In the genomic region with DNA sequence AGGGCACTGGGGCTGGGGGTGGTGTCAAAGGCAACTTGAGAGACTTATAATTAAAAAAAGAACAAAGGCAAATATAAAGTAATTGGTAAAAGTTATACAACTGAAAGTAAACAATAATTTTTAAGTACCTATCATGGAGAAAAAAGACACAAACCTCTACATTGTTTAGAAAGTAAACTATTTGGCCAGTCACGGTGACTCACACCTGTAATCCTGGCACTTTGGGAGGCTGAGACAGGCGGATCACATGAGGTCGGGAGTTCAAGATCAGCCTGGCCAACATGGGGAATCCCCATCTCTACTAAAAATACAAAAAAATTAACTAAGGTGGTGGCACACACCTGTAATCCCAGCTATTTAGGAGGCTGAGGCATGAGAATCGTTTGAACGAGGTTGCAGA, we compare ENCODE assay signal across 21 cellular contexts. TPM values are rescaled to one million over a fixed set of nuclear protein-coding genes. Genes with fewer than 3 reads are reported as not detected.
DNase-seq lines count a peak whose midpoint lies in the region; ATAC-seq, FAIRE-seq and TF ChIP-seq lines count a peak whose summit lies in the region.
"Had no signal": no experiment of that assay in that cellular context is flagged by ENCODE, and none has a peak within 500 bp of the region (broad histone marks: within the 10 kb centered on the region; RNA-seq: fewer than 3 reads in every experiment).

No MANE protein-coding gene starts in this region.

- RAD21 ChIA-PET in HCT116 (lab: Charles Lee; ENCODE audit: low non-redundant PET in 1 of 2, low total read pairs in 2 of 2, uncharacterized antibody in 2 of 2, unreplicated experiment in 2 of 2), result no interaction called here

- no peak overlapping the region for H3K4me2 ChIP-seq in A549
- peak overlapping the region; percentile 10; the same call in 1 of the 2 replicates for H3K4me2 ChIP-seq in HCT116 (ENCODE audit: low read length)
- no peak overlapping the region for H3K4me2 ChIP-seq in PC-3 (ENCODE audit: low read length)
- H3K4me2 ChIP-seq: KMS-11 had no signal

- no peaks in the 10 kb centered on the region for H3K9me2 ChIP-seq in HCT116 (ENCODE audit: insufficient read depth)
- H3K9me2 ChIP-seq in PC-3 (replicated peaks; ENCODE audit: low read length), result no peaks in the 10 kb centered on the region

- H3K9ac ChIP-seq in HCT116 (ENCODE audit: low read length) (no peak overlapping the region), PC-3 (ENCODE audit: low read length) (no peak overlapping the region)
- H3K9ac ChIP-seq: KMS-11 had no signal

- DNase-seq in A549 (ENCODE audit: low read depth in 1 of 2, low spot score in 1 of 2), result no peak
- DNase-seq in HCT116 (ENCODE audit: low read depth, low spot score), result no peak
- DNase-seq in PC-3, result peak; percentile 67
- peak; percentile 41 for DNase-seq in kidney tubule cell (ENCODE audit: low spot score)
- DNase-seq in D341Med (ENCODE audit: low spot score), result no peak
- DNase-seq in HuH-7.5 (ENCODE audit: low spot score), result no peak
- no peak for DNase-seq in NCI-H1417 (lab: John Stamatoyannopoulos, UW)
- DNase-seq: Caco-2; CD8-positive, alpha-beta T cell; DMS 273 treated with DMSO at 0.1 percent for 48 hours; GOT3; H9; HFFc6 had no signal

- WGBS in A549 (ENCODE audit: missing lambda C conversion rate), result 48% methylated on average over 5 of the region's 5 CpGs

- TF ChIP-seq EP300 in A549 (IDR thresholded peaks at IDR 0.05), result no peak

- TF ChIP-seq POLR2A in A549 (IDR thresholded peaks at IDR 0.05; ENCODE audit: low read length), result no peak
- TF ChIP-seq POLR2A in HCT116 (IDR thresholded peaks at IDR 0.05; ENCODE audit: borderline replicate concordance, extremely low read depth, insufficient read depth, insufficient read length), result no peak

- CTCF ChIA-PET in A549 (lab: Yijun Ruan, JAX) (interaction anchor here (1.8 to 2.8 kb wide), 3 partner anchors 15 to 66 kb away, joined by 6 to 12 read pairs (median 10); no protein-coding TSS in a partner anchor), HCT116 (lab: Charles Lee) (interaction anchor here (1.3 kb wide), 2 partner anchors 15 to 66 kb away, joined by 3 to 4 read pairs; no protein-coding TSS in a partner anchor), PC-3 (lab: Charles Lee) (no interaction called here)

- H3K36me3 ChIP-seq in HCT116 (ENCODE audit: control insufficient read depth in 1 of 2, insufficient read depth in 2 of 2, low read length in 2 of 2), result no peaks in the 10 kb centered on the region
- H3K36me3 ChIP-seq in PC-3 (ENCODE audit: low read depth, low read length), result no peaks in the 10 kb centered on the region

- no peak overlapping the region for H3K4me3 ChIP-seq in A549
- H3K4me3 ChIP-seq in HCT116 (replicated peaks in 1 of 2; ENCODE audit: low read depth in 1 of 2, low read length in 2 of 2), result no peak overlapping the region
- H3K4me3 ChIP-seq in PC-3 (ENCODE audit: low read length), result no peak overlapping the region

- BruUV-seq in HCT116 (replicated peaks; lab: Mats Ljungman, UMichigan) (no TSS peak), PC-3 (replicated peaks; lab: Mats Ljungman, UMichigan) (no TSS peak)

- POLR2A ChIA-PET in A549 (lab: Yijun Ruan, JAX) (no interaction called here), HCT116 (lab: Charles Lee) (no interaction called here), PC-3 (lab: Charles Lee; ENCODE audit: unreplicated experiment) (no interaction called here)

- H3K79me2 ChIP-seq in HCT116 (ENCODE audit: insufficient read depth, low read length) (no peaks in the 10 kb centered on the region), PC-3 (ENCODE audit: low read length) (no peaks in the 10 kb centered on the region)

- no peaks in the 10 kb centered on the region for H3F3A ChIP-seq in PC-3 (ENCODE audit: low read length, unreplicated experiment)

- ATAC-seq in A549, result no peak
- ATAC-seq in HCT116, result peak; percentile 45; the same call in 1 of the 2 replicates
- ATAC-seq in PC-3, result peak; percentile 61
- ATAC-seq in HG03439 (IDR thresholded peaks at IDR 0.05; ENCODE audit: unreplicated experiment), result no peak
- ATAC-seq: CD8-positive, alpha-beta T cell had no signal

- intact Hi-C loops in HCT116 (cut with micrococcal nuclease) (no loop called here), PC-3 (cut with micrococcal nuclease) (no loop called here)

- H3K4me1 ChIP-seq in A549 (no peaks in the 10 kb centered on the region), HCT116 (ENCODE audit: control insufficient read depth in 1 of 2, insufficient read depth in 2 of 2, low read length in 2 of 2) (peaks cover 0 to 19% of the 10 kb centered on the region in 2 experiments; a peak in 1 of 4 replicates), PC-3 (ENCODE audit: insufficient read depth, low read length) (peaks cover 16% of the 10 kb centered on the region)
- H3K4me1 ChIP-seq: Caco-2 had no signal

- no peak for TF ChIP-seq RAD21 in A549 (conservative IDR thresholded peaks at IDR 0.05 in 1 of 2, IDR thresholded peaks at IDR 0.05 in 1 of 2)
- no peak for TF ChIP-seq RAD21 in HCT116 (IDR thresholded peaks at IDR 0.05; ENCODE audit: low read depth)

- H3K27me3 ChIP-seq in HCT116 (ENCODE audit: insufficient read depth, low read length), result no peaks in the 10 kb centered on the region
- no peaks in the 10 kb centered on the region for H3K27me3 ChIP-seq in PC-3 (ENCODE audit: low read length)

- no peak overlapping the region for H3K27ac ChIP-seq in A549
- no peak overlapping the region for H3K27ac ChIP-seq in HCT116 (ENCODE audit: low read depth, low read length)
- H3K27ac ChIP-seq in PC-3 (ENCODE audit: low read length), result no peak overlapping the region
- H3K27ac ChIP-seq: KMS-11 had no signal

- H3K9me3 ChIP-seq in A549, result no peaks in the 10 kb centered on the region
- H3K9me3 ChIP-seq in HCT116 (ENCODE audit: control insufficient read depth in 1 of 2, insufficient read depth in 1 of 2, low read depth in 1 of 2, low read length in 2 of 2), result no peaks in the 10 kb centered on the region
- H3K9me3 ChIP-seq in PC-3 (ENCODE audit: low read length), result no peaks in the 10 kb centered on the region
- H3K9me3 ChIP-seq: Caco-2 had no signal

- H4K20me1 ChIP-seq in HCT116 (ENCODE audit: insufficient read depth) (no peaks in the 10 kb centered on the region), PC-3 (ENCODE audit: low read length) (no peaks in the 10 kb centered on the region)

- H2AFZ ChIP-seq in HCT116 (ENCODE audit: low read depth, low read length, poor library complexity, severe bottlenecking), result no peak overlapping the region
- no peak overlapping the region for H2AFZ ChIP-seq in PC-3 (ENCODE audit: low read length)

- TF ChIP-seq CTCF in A549 (IDR thresholded peaks at IDR 0.05) (no peak), HCT116 (IDR thresholded peaks at IDR 0.05 in 2 of 3, conservative IDR thresholded peaks at IDR 0.05 in 1 of 3; ENCODE audit: borderline replicate concordance in 1 of 3, insufficient read depth in 1 of 3, low read depth in 2 of 3, low read length in 2 of 3) (no peak), PC-3 (conservative IDR thresholded peaks at IDR 0.05; ENCODE audit: low read depth, low read length) (no peak)

- no peak for FAIRE-seq in A549 (lab: Jason Lieb, UNC)
- FAIRE-seq: GM12891 had no signal

TF ChIP-seq in A549, 52 proteins besides CTCF, POLR2A, EP300 and RAD21 (continues in another document):
- TF ChIP-seq FOSL2 (IDR thresholded peaks at IDR 0.05), result no peak
- TF ChIP-seq FOSL2 (CRISPR knock-in tag; IDR thresholded peaks at IDR 0.05), result peak; percentile 34; the same call in 1 of the 2 replicates

TF ChIP-seq in HCT116, 20 proteins besides CTCF, POLR2A, EP300 and RAD21 (continues in another document):
- TF ChIP-seq, protein P1, sequence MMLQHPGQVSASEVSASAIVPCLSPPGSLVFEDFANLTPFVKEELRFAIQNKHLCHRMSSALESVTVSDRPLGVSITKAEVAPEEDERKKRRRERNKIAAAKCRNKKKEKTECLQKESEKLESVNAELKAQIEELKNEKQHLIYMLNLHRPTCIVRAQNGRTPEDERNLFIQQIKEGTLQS (IDR thresholded peaks at IDR 0.05), result no peak
- no peak for TF ChIP-seq TCF7L2 (IDR thresholded peaks at IDR 0.05; ENCODE audit: borderline replicate concordance, extremely low read depth, insufficient read depth, insufficient read length)
- TF ChIP-seq EGR1 (IDR thresholded peaks at IDR 0.05; ENCODE audit: low read depth), result no peak

RNA-seq across cellular contexts. Expression of a gene that starts 25.8 kb away (rescaled TPM):
- polyA plus RNA-seq in A549 (2011; rRNA removed) (3,141 and 4,058 TPM in 2 replicates), A549 (2017; fragmentation: RNase III; extraction: RNeasy Plus Mini Kit Qiagen cat#74134 plus additional on column Dnase treatment) (2,484 to 2,571 TPM (median 2,497 TPM) in 3 replicates)
- 3,643 and 3,882 TPM in 2 replicates for polyA plus RNA-seq in A549 (2012; cell fraction: cytosol; rRNA removed)
- polyA plus RNA-seq in A549 (2012; cell fraction: nucleus; rRNA removed), result 1,790 and 2,212 TPM in 2 replicates
- polyA minus RNA-seq in A549 (2011; rRNA and poly(A)+ RNA removed), result 1,413 and 1,781 TPM in 2 replicates
- total RNA-seq in HCT116 (2021; ENCODE audit: unreplicated experiment) (2,486 TPM), PC-3 (2014; rRNA removed) (2,286 and 2,722 TPM in 2 replicates)
- 3,310 and 3,338 TPM in 2 replicates for polyA plus RNA-seq in HCT116 (2012)

RNA-seq across cellular contexts. Expression of a gene that starts 35.1 kb away (rescaled TPM):
- 0.10 TPM in 1 of 2 replicates, not detected in the other for polyA plus RNA-seq in A549 (2011; rRNA removed)
- polyA plus RNA-seq in A549 (2012; cell fraction: cytosol; rRNA removed), result not detected in 2 replicates
- polyA plus RNA-seq in A549 (2012; cell fraction: nucleus; rRNA removed), result 0.04 and 0.12 TPM in 2 replicates
- 0.01 TPM in 1 of 3 replicates, not detected in the others for polyA plus RNA-seq in A549 (2017; fragmentation: RNase III; extraction: RNeasy Plus Mini Kit Qiagen cat#74134 plus additional on column Dnase treatment)
- not detected in 2 replicates for polyA minus RNA-seq in A549 (2011; rRNA and poly(A)+ RNA removed)
- not detected for total RNA-seq in HCT116 (2021; ENCODE audit: unreplicated experiment)
- not detected in 2 replicates for polyA plus RNA-seq in HCT116 (2012)
- total RNA-seq in PC-3 (2014; rRNA removed), result not detected in 2 replicates
- total RNA-seq: CD8-positive, alpha-beta T cell; Daoy; G401; H9; HFFc6 had no signal
- polyA plus RNA-seq: BJ, CD14-positive monocyte, IgD-negative memory B cell had no signal

RNA-seq across cellular contexts. Expression of a gene that starts 49.2 kb away (rescaled TPM):
- polyA plus RNA-seq in A549 (2011; rRNA removed), result 52.8 and 53.0 TPM in 2 replicates
- 33.1 and 41.2 TPM in 2 replicates for polyA plus RNA-seq in A549 (2012; cell fraction: cytosol; rRNA removed)
- 41.4 and 46.3 TPM in 2 replicates for polyA plus RNA-seq in A549 (2012; cell fraction: nucleus; rRNA removed)
- polyA plus RNA-seq in A549 (2017; fragmentation: RNase III; extraction: RNeasy Plus Mini Kit Qiagen cat#74134 plus additional on column Dnase treatment), result 30.9 to 32.6 TPM (median 31.9 TPM) in 3 replicates
- polyA minus RNA-seq in A549 (2011; rRNA and poly(A)+ RNA removed), result 48.3 and 54.1 TPM in 2 replicates
- 26.7 TPM for total RNA-seq in HCT116 (2021; ENCODE audit: unreplicated experiment)
- polyA plus RNA-seq in HCT116 (2012), result 17.0 and 23.9 TPM in 2 replicates
- total RNA-seq in PC-3 (2014; rRNA removed), result 29.7 and 32.0 TPM in 2 replicates

Comparison
In these comparisons a context has a peak if more than half of its experiments do, and no peak if none do; other contexts are left out.
1. ATAC-seq: peak in HCT116 (single experiment) and PC-3 (single experiment); none in A549 (0 of 2) and HG03439 (single experiment).
2. DNase-seq: peak in PC-3 (single experiment) and kidney tubule cell (single experiment); none in A549 (0 of 2), HCT116 (single experiment), D341Med (single experiment), HuH-7.5 (single experiment) and NCI-H1417 (0 of 3).